In the genomic region with DNA sequence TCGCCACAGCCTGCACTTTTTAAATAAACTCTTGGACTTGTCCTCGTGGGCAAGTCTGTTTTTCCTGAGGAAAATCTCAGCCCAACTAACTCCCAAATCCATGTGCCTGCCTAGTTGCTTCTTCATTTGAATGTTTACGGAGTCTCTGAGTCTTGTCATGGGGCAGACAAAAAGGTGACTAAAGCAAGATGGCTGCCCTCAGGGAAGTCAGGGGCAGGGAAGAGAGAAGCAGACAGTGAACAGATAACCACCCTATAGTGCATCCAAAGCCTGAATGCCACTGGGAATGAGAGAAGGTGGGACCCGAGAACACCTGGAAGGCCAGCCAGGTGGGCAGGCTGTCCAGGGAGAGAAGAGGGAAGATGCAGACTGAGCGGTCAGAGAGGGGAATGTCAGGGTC, we compare ENCODE assay signal across 13 cellular contexts. TPM values are rescaled to one million over a fixed set of nuclear protein-coding genes. Genes with fewer than 3 reads are reported as not detected.
DNase-seq lines count a peak whose midpoint lies in the region; ATAC-seq and TF ChIP-seq lines count a peak whose summit lies in the region.
"Had no signal": no experiment of that assay in that cellular context is flagged by ENCODE, and none has a peak within 500 bp of the region (broad histone marks: within the 10 kb centered on the region; RNA-seq: fewer than 3 reads in every experiment).

No MANE protein-coding gene starts in this region.

- intact Hi-C loops in Right ventricle myocardium inferior (cut with DNase I) (no loop called here), vagina (cut with DNase I) (no loop called here)

- H3K27me3 ChIP-seq in right atrium auricular region (no peaks in the 10 kb centered on the region), vagina (no peaks in the 10 kb centered on the region)

- no peaks in the 10 kb centered on the region for H3K36me3 ChIP-seq in right atrium auricular region
- H3K36me3 ChIP-seq in vagina = no peaks in the 10 kb centered on the region

- H3K4me1 Mint-ChIP-seq in WTC11 = peaks cover 45% of the 10 kb centered on the region
- H3K4me1 Mint-ChIP-seq in memory B cell = peaks cover 67% of the 10 kb centered on the region

- H3K27ac Mint-ChIP-seq in WTC11 (peak overlapping the region; percentile 78), memory B cell (peak overlapping the region; percentile 14)

- POLR2A ChIA-PET in WTC11 (lab: Charles Lee) = no interaction called here

- H3K27me3 Mint-ChIP-seq in WTC11 (ENCODE audit: low read depth) (no peaks in the 10 kb centered on the region), memory B cell (no peaks in the 10 kb centered on the region)

- H3K27ac ChIP-seq in right atrium auricular region = peak overlapping the region; percentile 58 to 68
- peak overlapping the region; percentile 51 for H3K27ac ChIP-seq in vagina

- CTCF ChIA-PET in WTC11 (lab: Charles Lee) = interaction anchor here (4.6 kb wide), 1 partner anchor 32 kb away, joined by 15 read pairs; no protein-coding TSS in a partner anchor

- H3K4me1 ChIP-seq in right atrium auricular region (peaks cover 0 to 87% of the 10 kb centered on the region in 2 donors), vagina (peaks cover 92% of the 10 kb centered on the region)

- H3K4me3 Mint-ChIP-seq in WTC11 (no peak overlapping the region), memory B cell (no peak overlapping the region)

- no peaks in the 10 kb centered on the region for H3K9me3 ChIP-seq in right atrium auricular region
- H3K9me3 ChIP-seq in vagina = no peaks in the 10 kb centered on the region

- ATAC-seq in Right ventricle myocardium inferior = no peak
- no peak for ATAC-seq in WTC11
- ATAC-seq in memory B cell (ENCODE audit: low read depth) = no peak
- no peak for ATAC-seq in SK-N-SH treated with all-trans-retinoic acid at 6 μM for 48 hours
- ATAC-seq: left colon had no signal

- H3K9me3 Mint-ChIP-seq in WTC11 (no peaks in the 10 kb centered on the region), memory B cell (no peaks in the 10 kb centered on the region)

- no peak for DNase-seq in right atrium auricular region (ENCODE audit: low spot score)
- no peak for DNase-seq in Right ventricle myocardium inferior (ENCODE audit: missing footprints)
- no peak for DNase-seq in WTC11 (ENCODE audit: low spot score)
- no peak for DNase-seq in memory B cell (ENCODE audit: low spot score in 2 of 2)
- DNase-seq in vagina (ENCODE audit: extremely low spot score in 2 of 2) = no peak
- no peak for DNase-seq in CD1c-positive myeloid dendritic cell (ENCODE audit: extremely low spot score)
- DNase-seq in NCI-H524 (lab: John Stamatoyannopoulos, UW) = no peak
- DNase-seq: activated CD8-positive, alpha-beta memory T cell treated with anti-CD3 and anti-CD28 coated beads, Interleukin-2, amount 50 U/mL, for 4 hours; HCEC 1CT; left colon; NCI-H446; T1000 had no signal

- no peak for TF ChIP-seq POLR2A in vagina (IDR thresholded peaks at IDR 0.05)

- no peak for TF ChIP-seq CTCF in right atrium auricular region (IDR thresholded peaks at IDR 0.05)
- TF ChIP-seq CTCF in WTC11 (IDR thresholded peaks at IDR 0.05) = no peak
- TF ChIP-seq CTCF in vagina (IDR thresholded peaks at IDR 0.05) = no peak

- H3K4me3 ChIP-seq in right atrium auricular region (no peak overlapping the region), vagina (no peak overlapping the region)

- no peaks in the 10 kb centered on the region for H3K36me3 Mint-ChIP-seq in WTC11
- peaks cover 8% of the 10 kb centered on the region for H3K36me3 Mint-ChIP-seq in memory B cell

TF ChIP-seq in WTC11, 78 proteins besides CTCF, POLR2A, EP300 and RAD21 (continues in another document):
- TF ChIP-seq, protein P1, sequence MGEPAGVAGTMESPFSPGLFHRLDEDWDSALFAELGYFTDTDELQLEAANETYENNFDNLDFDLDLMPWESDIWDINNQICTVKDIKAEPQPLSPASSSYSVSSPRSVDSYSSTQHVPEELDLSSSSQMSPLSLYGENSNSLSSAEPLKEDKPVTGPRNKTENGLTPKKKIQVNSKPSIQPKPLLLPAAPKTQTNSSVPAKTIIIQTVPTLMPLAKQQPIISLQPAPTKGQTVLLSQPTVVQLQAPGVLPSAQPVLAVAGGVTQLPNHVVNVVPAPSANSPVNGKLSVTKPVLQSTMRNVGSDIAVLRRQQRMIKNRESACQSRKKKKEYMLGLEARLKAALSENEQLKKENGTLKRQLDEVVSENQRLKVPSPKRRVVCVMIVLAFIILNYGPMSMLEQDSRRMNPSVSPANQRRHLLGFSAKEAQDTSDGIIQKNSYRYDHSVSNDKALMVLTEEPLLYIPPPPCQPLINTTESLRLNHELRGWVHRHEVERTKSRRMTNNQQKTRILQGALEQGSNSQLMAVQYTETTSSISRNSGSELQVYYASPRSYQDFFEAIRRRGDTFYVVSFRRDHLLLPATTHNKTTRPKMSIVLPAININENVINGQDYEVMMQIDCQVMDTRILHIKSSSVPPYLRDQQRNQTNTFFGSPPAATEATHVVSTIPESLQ (CRISPR knock-in tag; IDR thresholded peaks at IDR 0.05) = no peak
- no peak for TF ChIP-seq NFYB (CRISPR knock-in tag; conservative IDR thresholded peaks at IDR 0.05; ENCODE audit: low read depth)
- no peak for TF ChIP-seq TEAD1 (CRISPR knock-in tag; IDR thresholded peaks at IDR 0.05)
- no peak for TF ChIP-seq NR3C1 (CRISPR knock-in tag; conservative IDR thresholded peaks at IDR 0.05; ENCODE audit: low read depth)
- TF ChIP-seq CDX4 (CRISPR knock-in tag; IDR thresholded peaks at IDR 0.05; ENCODE audit: borderline replicate concordance) = no peak

TF ChIP-seq in SK-N-SH treated with all-trans-retinoic acid at 6 μM for 48 hours, 23 proteins besides CTCF, POLR2A, EP300 and RAD21 (continues in another document):
- TF ChIP-seq, protein P2, sequence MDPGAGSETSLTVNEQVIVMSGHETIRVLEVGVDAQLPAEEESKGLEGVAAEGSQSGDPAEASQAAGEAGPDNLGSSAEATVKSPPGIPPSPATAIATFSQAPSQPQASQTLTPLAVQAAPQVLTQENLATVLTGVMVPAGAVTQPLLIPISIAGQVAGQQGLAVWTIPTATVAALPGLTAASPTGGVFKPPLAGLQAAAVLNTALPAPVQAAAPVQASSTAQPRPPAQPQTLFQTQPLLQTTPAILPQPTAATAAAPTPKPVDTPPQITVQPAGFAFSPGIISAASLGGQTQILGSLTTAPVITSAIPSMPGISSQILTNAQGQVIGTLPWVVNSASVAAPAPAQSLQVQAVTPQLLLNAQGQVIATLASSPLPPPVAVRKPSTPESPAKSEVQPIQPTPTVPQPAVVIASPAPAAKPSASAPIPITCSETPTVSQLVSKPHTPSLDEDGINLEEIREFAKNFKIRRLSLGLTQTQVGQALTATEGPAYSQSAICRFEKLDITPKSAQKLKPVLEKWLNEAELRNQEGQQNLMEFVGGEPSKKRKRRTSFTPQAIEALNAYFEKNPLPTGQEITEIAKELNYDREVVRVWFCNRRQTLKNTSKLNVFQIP (CRISPR knock-in tag; IDR thresholded peaks at IDR 0.05; ENCODE audit: borderline replicate concordance, low read depth) = no peak
- TF ChIP-seq, protein P3, sequence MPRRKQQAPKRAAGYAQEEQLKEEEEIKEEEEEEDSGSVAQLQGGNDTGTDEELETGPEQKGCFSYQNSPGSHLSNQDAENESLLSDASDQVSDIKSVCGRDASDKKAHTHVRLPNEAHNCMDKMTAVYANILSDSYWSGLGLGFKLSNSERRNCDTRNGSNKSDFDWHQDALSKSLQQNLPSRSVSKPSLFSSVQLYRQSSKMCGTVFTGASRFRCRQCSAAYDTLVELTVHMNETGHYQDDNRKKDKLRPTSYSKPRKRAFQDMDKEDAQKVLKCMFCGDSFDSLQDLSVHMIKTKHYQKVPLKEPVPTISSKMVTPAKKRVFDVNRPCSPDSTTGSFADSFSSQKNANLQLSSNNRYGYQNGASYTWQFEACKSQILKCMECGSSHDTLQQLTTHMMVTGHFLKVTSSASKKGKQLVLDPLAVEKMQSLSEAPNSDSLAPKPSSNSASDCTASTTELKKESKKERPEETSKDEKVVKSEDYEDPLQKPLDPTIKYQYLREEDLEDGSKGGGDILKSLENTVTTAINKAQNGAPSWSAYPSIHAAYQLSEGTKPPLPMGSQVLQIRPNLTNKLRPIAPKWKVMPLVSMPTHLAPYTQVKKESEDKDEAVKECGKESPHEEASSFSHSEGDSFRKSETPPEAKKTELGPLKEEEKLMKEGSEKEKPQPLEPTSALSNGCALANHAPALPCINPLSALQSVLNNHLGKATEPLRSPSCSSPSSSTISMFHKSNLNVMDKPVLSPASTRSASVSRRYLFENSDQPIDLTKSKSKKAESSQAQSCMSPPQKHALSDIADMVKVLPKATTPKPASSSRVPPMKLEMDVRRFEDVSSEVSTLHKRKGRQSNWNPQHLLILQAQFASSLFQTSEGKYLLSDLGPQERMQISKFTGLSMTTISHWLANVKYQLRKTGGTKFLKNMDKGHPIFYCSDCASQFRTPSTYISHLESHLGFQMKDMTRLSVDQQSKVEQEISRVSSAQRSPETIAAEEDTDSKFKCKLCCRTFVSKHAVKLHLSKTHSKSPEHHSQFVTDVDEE (CRISPR knock-in tag; IDR thresholded peaks at IDR 0.05) = no peak
- TF ChIP-seq, protein P4, sequence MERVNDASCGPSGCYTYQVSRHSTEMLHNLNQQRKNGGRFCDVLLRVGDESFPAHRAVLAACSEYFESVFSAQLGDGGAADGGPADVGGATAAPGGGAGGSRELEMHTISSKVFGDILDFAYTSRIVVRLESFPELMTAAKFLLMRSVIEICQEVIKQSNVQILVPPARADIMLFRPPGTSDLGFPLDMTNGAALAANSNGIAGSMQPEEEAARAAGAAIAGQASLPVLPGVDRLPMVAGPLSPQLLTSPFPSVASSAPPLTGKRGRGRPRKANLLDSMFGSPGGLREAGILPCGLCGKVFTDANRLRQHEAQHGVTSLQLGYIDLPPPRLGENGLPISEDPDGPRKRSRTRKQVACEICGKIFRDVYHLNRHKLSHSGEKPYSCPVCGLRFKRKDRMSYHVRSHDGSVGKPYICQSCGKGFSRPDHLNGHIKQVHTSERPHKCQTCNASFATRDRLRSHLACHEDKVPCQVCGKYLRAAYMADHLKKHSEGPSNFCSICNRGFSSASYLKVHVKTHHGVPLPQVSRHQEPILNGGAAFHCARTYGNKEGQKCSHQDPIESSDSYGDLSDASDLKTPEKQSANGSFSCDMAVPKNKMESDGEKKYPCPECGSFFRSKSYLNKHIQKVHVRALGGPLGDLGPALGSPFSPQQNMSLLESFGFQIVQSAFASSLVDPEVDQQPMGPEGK (CRISPR knock-in tag; IDR thresholded peaks at IDR 0.05; ENCODE audit: borderline replicate concordance) = no peak

RNA-seq across cellular contexts. Expression of gene CCDC12, which starts 21.4 kb away (rescaled TPM):
- total RNA-seq in right atrium auricular region = 10 to 100 TPM; 27.5 to 38.6 TPM
- total RNA-seq in Right ventricle myocardium inferior = 26.3 TPM
- total RNA-seq in WTC11 (2021) = 50.3 to 59.1 TPM (median 55.9 TPM) in 3 replicates
- 55.5 TPM for total RNA-seq in vagina

RNA-seq across cellular contexts. Expression of gene NBEAL2, which starts 24.3 kb away (rescaled TPM):
- 10 to 100 TPM in 1 of 2 donors, 1 to 10 TPM in 1; 7.5 to 15.3 TPM for total RNA-seq in right atrium auricular region
- 14.5 TPM for total RNA-seq in Right ventricle myocardium inferior
- total RNA-seq in WTC11 (2021) = 64.0 to 80.0 TPM (median 64.3 TPM) in 3 replicates
- total RNA-seq in vagina = 227 TPM
